30 cellular contexts compared by ENCODE assay signal in genomic region chr12:3520711-3521110, GRCh38. TPM values are rescaled to one million over a fixed set of nuclear protein-coding genes. Genes with fewer than 3 reads are reported as not detected.
DNase-seq lines count a peak whose midpoint lies in the region; ATAC-seq and TF ChIP-seq lines count a peak whose summit lies in the region.
"Had no signal": no experiment of that assay in that cellular context is flagged by ENCODE, and none has a peak within 500 bp of the region (broad histone marks: within the 10 kb centered on the region; RNA-seq: fewer than 3 reads in every experiment).

No MANE protein-coding gene starts in this region.

- no peaks in the 10 kb centered on the region for H3K9me3 Mint-ChIP-seq in progenitor cell of endocrine pancreas (ENCODE audit: low read depth)
- H3K9me3 Mint-ChIP-seq in mesothelial cell of epicardium: peaks cover under 1% of the 10 kb centered on the region
- H3K9me3 Mint-ChIP-seq: activated naive CD4-positive, alpha-beta T cell treated with anti-CD3 and anti-CD28 coated beads, Interleukin-2, amount 10 ng/mL, durations not matched to agents 7 days and 5 days; activated T-helper 17 cell treated with anti-CD3 and anti-CD28 coated beads, Interleukin-2, amount 50 U/mL, for 72 hours; central memory CD8-positive, alpha-beta T cell; IgD-negative memory B cell; nephron progenitor cell; stimulated activated naive B cell treated with anti-CD40 and anti-IgM and Interleukin-4, amounts not matched to agents 10 μg/mL and 1 μg/mL and 100 μg/mL, for 72 hours had no signal

- peak; percentile 45 for DNase-seq in DMS153 (lab: John Stamatoyannopoulos, UW)
- no peak for DNase-seq in DMS153 treated with DMSO at 0.1 percent for 48 hours (lab: John Stamatoyannopoulos, UW; ENCODE audit: unreplicated experiment)
- DNase-seq in NCI-H2029 treated with DMSO at 0.1 percent for 48 hours (lab: John Stamatoyannopoulos, UW): peak; percentile 42
- DNase-seq in progenitor cell of endocrine pancreas (ENCODE audit: low spot score, unreplicated experiment): no peak
- DNase-seq in mesothelial cell of epicardium (ENCODE audit: low spot score in 2 of 2, unreplicated experiment in 2 of 2): no peak
- DNase-seq in left lobe of liver (ENCODE audit: low spot score): no peak
- DNase-seq: activated CD4-positive, alpha-beta T cell treated with anti-CD3 and anti-CD28 coated beads for 48 hours; activated naive CD4-positive, alpha-beta T cell treated with anti-CD3 and anti-CD28 coated beads, Interleukin-2, amount 10 ng/mL, durations not matched to agents 7 days and 5 days; C1 segment of cervical spinal cord; dermis blood vessel endothelial cell; mammary epithelial cell; nephron progenitor cell; ovary; retina; stimulated activated naive B cell treated with anti-CD40 and anti-IgM and Interleukin-4, amounts not matched to agents 10 μg/mL and 1 μg/mL and 100 μg/mL, for 72 hours; T1000; WERI-Rb-1 had no signal

- H3K27ac Mint-ChIP-seq in progenitor cell of endocrine pancreas: peak overlapping the region; percentile 88
- H3K27ac Mint-ChIP-seq in mesothelial cell of epicardium: no peak overlapping the region
- H3K27ac Mint-ChIP-seq: activated naive CD4-positive, alpha-beta T cell treated with anti-CD3 and anti-CD28 coated beads, Interleukin-2, amount 10 ng/mL, durations not matched to agents 7 days and 5 days; activated T-helper 17 cell treated with anti-CD3 and anti-CD28 coated beads, Interleukin-2, amount 50 U/mL, for 72 hours; IgD-negative memory B cell; nephron progenitor cell; stimulated activated naive B cell treated with anti-CD40 and anti-IgM and Interleukin-4, amounts not matched to agents 10 μg/mL and 1 μg/mL and 100 μg/mL, for 72 hours had no signal

- TF ChIP-seq CTCF in VCaP (conservative IDR thresholded peaks at IDR 0.05): no peak
- no peak for TF ChIP-seq CTCF in progenitor cell of endocrine pancreas (IDR thresholded peaks at IDR 0.05; ENCODE audit: unreplicated experiment)
- no peak for TF ChIP-seq CTCF in mesothelial cell of epicardium (IDR thresholded peaks at IDR 0.05; ENCODE audit: unreplicated experiment)

- H3K27ac ChIP-seq in VCaP: peak overlapping the region; percentile 71
- H3K27ac ChIP-seq: 22Rv1, adrenal gland, ovary, SJSA1, WERI-Rb-1 had no signal

- ATAC-seq in GM18519 (IDR thresholded peaks at IDR 0.05; ENCODE audit: low FRiP score, unreplicated experiment) (no peak), left lobe of liver (no peak)
- ATAC-seq: activated T-helper 17 cell treated with anti-CD3 and anti-CD28 coated beads, Interleukin-2, amount 50 U/mL, for 72 hours; stimulated activated naive B cell treated with anti-CD40 and anti-IgM and Interleukin-4, amounts not matched to agents 10 μg/mL and 1 μg/mL and 100 μg/mL, for 72 hours had no signal

- no peaks in the 10 kb centered on the region for H3K36me3 Mint-ChIP-seq in progenitor cell of endocrine pancreas (ENCODE audit: insufficient read depth)
- no peaks in the 10 kb centered on the region for H3K36me3 Mint-ChIP-seq in mesothelial cell of epicardium
- H3K36me3 Mint-ChIP-seq: activated naive CD4-positive, alpha-beta T cell treated with anti-CD3 and anti-CD28 coated beads, Interleukin-2, amount 10 ng/mL, durations not matched to agents 7 days and 5 days; IgD-negative memory B cell; stimulated activated naive B cell treated with anti-CD40 and anti-IgM and Interleukin-4, amounts not matched to agents 10 μg/mL and 1 μg/mL and 100 μg/mL, for 72 hours had no signal

- H3K4me1 Mint-ChIP-seq in progenitor cell of endocrine pancreas (ENCODE audit: low read depth) (peaks cover 51% of the 10 kb centered on the region), mesothelial cell of epicardium (peaks cover 23% of the 10 kb centered on the region)
- H3K4me1 Mint-ChIP-seq: activated naive CD4-positive, alpha-beta T cell treated with anti-CD3 and anti-CD28 coated beads, Interleukin-2, amount 10 ng/mL, durations not matched to agents 7 days and 5 days; activated T-helper 17 cell treated with anti-CD3 and anti-CD28 coated beads, Interleukin-2, amount 50 U/mL, for 72 hours; central memory CD8-positive, alpha-beta T cell; IgD-negative memory B cell; stimulated activated naive B cell treated with anti-CD40 and anti-IgM and Interleukin-4, amounts not matched to agents 10 μg/mL and 1 μg/mL and 100 μg/mL, for 72 hours had no signal

- H3K4me3 Mint-ChIP-seq in progenitor cell of endocrine pancreas (ENCODE audit: low read depth) (no peak overlapping the region), mesothelial cell of epicardium (no peak overlapping the region)
- H3K4me3 Mint-ChIP-seq: activated naive CD4-positive, alpha-beta T cell treated with anti-CD3 and anti-CD28 coated beads, Interleukin-2, amount 10 ng/mL, durations not matched to agents 7 days and 5 days; activated T-helper 17 cell treated with anti-CD3 and anti-CD28 coated beads, Interleukin-2, amount 50 U/mL, for 72 hours; central memory CD8-positive, alpha-beta T cell; IgD-negative memory B cell; nephron progenitor cell; stimulated activated naive B cell treated with anti-CD40 and anti-IgM and Interleukin-4, amounts not matched to agents 10 μg/mL and 1 μg/mL and 100 μg/mL, for 72 hours had no signal

- peaks cover 7% of the 10 kb centered on the region for H3K27me3 Mint-ChIP-seq in progenitor cell of endocrine pancreas
- no peaks in the 10 kb centered on the region for H3K27me3 Mint-ChIP-seq in mesothelial cell of epicardium (ENCODE audit: low read depth)

RNA-seq across cellular contexts. Expression of gene PRMT8, which starts 29.7 kb away (rescaled TPM):
- total RNA-seq in progenitor cell of endocrine pancreas (0.07 and 0.09 TPM in 2 replicates), mesothelial cell of epicardium (not detected in 3 replicates), left lobe of liver (not detected)
- total RNA-seq: activated T-helper 17 cell treated with anti-CD3 and anti-CD28 coated beads, Interleukin-2, amount 50 U/mL, for 72 hours; adrenal gland; Caco-2; Daoy; dermis blood vessel endothelial cell; H4; SJSA1; skeletal muscle tissue; ureter had no signal

Comparison
In these comparisons a context has a peak if more than half of its experiments do, and no peak if none do; other contexts are left out.
1. DNase-seq: peak in DMS153 (single experiment) and NCI-H2029 treated with DMSO at 0.1 percent for 48 hours (single experiment); none in DMS153 treated with DMSO at 0.1 percent for 48 hours (single experiment), progenitor cell of endocrine pancreas (single experiment), mesothelial cell of epicardium (0 of 2) and left lobe of liver (single experiment).